ENCODE assay signal across 8 cellular contexts in the genomic region with DNA sequence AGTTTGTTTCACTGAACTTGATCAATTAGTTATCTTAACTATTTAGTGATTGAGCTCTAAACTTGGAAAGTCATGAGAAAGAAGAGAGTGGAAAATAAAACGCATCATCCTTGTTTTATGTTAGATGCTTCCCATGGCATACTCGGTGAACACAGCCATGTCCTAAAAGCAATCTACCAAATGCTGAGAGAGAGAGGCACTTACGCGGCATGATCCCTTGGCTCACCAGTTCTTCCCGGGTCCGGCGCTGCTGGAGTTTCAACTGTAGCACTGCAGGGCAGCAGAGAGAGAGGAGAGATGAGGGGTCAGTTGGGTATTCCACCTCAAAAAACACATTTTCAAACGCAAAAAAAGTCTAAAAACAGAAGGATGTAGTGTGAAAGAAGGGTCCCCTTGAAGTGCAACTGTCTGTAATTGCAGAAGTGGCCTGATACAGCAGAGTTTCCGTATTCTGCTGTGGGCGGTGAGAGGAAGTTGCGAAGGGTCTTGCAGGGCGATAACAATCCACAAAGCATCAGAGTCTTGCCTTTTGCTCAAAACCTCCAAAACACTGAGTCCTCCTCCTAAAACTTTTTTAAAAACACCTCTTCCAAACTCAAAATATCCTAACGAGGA.
DNase-seq lines count a peak whose midpoint lies in the region; ATAC-seq and TF ChIP-seq lines count a peak whose summit lies in the region.

No MANE protein-coding gene starts in this region.

- H3K27ac ChIP-seq in OCI-LY1 (ENCODE audit: low read depth, low read length, poor library complexity, severe bottlenecking): peak overlapping the region; percentile 94
- H3K27ac ChIP-seq in neuronal stem cell (replicated peaks; ENCODE audit: low read length): no peak overlapping the region

- H3K4me1 Mint-ChIP-seq in Calu3 (ENCODE audit: low read depth, unreplicated experiment): no peaks in the 10 kb centered on the region

- H3K4me3 ChIP-seq in OCI-LY1 (ENCODE audit: low read depth, low read length, poor library complexity, severe bottlenecking) (peak overlapping the region; percentile 74), neuronal stem cell (ENCODE audit: low read length in 2 of 2) (no peak overlapping the region)

- H3K36me3 ChIP-seq in OCI-LY1 (ENCODE audit: insufficient read depth, low read length) (no peaks in the 10 kb centered on the region; the same call in 1 of the 2 replicates), neuronal stem cell (replicated peaks in 1 of 2; ENCODE audit: control insufficient read depth in 2 of 2, insufficient read depth in 2 of 2, low read length in 2 of 2) (peaks cover 2 to 20% of the 10 kb centered on the region in 2 donors)

- DNase-seq in activated gamma-delta T cell treated with anti-CD3 and anti-CD28 coated beads, Interleukin-2, amount 50 U/mL, for 16 hours (ENCODE audit: low read depth): peak; percentile 24
- no peak for DNase-seq in sciatic nerve (ENCODE audit: low spot score)
- DNase-seq in neuronal stem cell (ENCODE audit: low spot score): no peak
- DNase-seq in NCI-H345 (lab: John Stamatoyannopoulos, UW): no peak
- DNase-seq in Calu3: no peak

- no peak overlapping the region for H3K4me3 Mint-ChIP-seq in Calu3 (ENCODE audit: low read depth, unreplicated experiment)

- no peak overlapping the region for H2AK5ac ChIP-seq in neuronal stem cell (ENCODE audit: low read depth, low read length)

- CTCF ChIA-PET in Calu3 (lab: Charles Lee): no interaction called here

- H3K79me1 ChIP-seq in neuronal stem cell (ENCODE audit: low read depth, low read length): no peaks in the 10 kb centered on the region

- ATAC-seq in GM18909 (IDR thresholded peaks at IDR 0.05; ENCODE audit: poor library complexity, unreplicated experiment): peak; percentile 72
- ATAC-seq in sciatic nerve: peak; percentile 57
- no peak for ATAC-seq in HG03025 (IDR thresholded peaks at IDR 0.05; ENCODE audit: low FRiP score, unreplicated experiment)

- no peak overlapping the region for H3K4ac ChIP-seq in neuronal stem cell (ENCODE audit: low read length)

- H3K9me3 ChIP-seq in OCI-LY1 (ENCODE audit: low read length): no peaks in the 10 kb centered on the region
- H3K9me3 ChIP-seq in neuronal stem cell (replicated peaks in 1 of 2; ENCODE audit: control insufficient read depth in 2 of 2, insufficient read depth in 1 of 2, low read depth in 1 of 2, low read length in 2 of 2): no peaks in the 10 kb centered on the region

- no peak overlapping the region for H2BK12ac ChIP-seq in neuronal stem cell (ENCODE audit: low read length)

- no peaks in the 10 kb centered on the region for H3K9me3 Mint-ChIP-seq in Calu3 (ENCODE audit: low read depth, unreplicated experiment)

- H3K79me2 ChIP-seq in OCI-LY1 (ENCODE audit: insufficient read depth, low read length): peaks cover 29% of the 10 kb centered on the region

- no peak overlapping the region for H2BK15ac ChIP-seq in neuronal stem cell (ENCODE audit: low read length)

- H3K36me3 Mint-ChIP-seq in Calu3 (ENCODE audit: insufficient read depth, unreplicated experiment): peaks cover 21% of the 10 kb centered on the region

- no TSS peak for BruUV-seq in Calu3 (replicated peaks; lab: Mats Ljungman, UMichigan)

- H3K4me1 ChIP-seq in OCI-LY1 (ENCODE audit: insufficient read depth, low read length, severe bottlenecking): peaks cover 52% of the 10 kb centered on the region
- no peaks in the 10 kb centered on the region for H3K4me1 ChIP-seq in neuronal stem cell (ENCODE audit: control insufficient read depth in 2 of 2, insufficient read depth in 1 of 2, low read depth in 1 of 2, low read length in 2 of 2)

- H3K9me2 ChIP-seq in OCI-LY1 (ENCODE audit: low read depth, low read length): no peaks in the 10 kb centered on the region

- no peaks in the 10 kb centered on the region for H3F3A ChIP-seq in OCI-LY1 (ENCODE audit: insufficient read depth, low read length)

- H4K91ac ChIP-seq in neuronal stem cell (ENCODE audit: low read depth, low read length, poor library complexity): no peak overlapping the region

- intact Hi-C loops in sciatic nerve (cut with DNase I) (no loop called here), Calu3 (cut with micrococcal nuclease; ENCODE audit: unreplicated experiment) (no loop called here)

- no peaks in the 10 kb centered on the region for H3K27me3 ChIP-seq in OCI-LY1 (ENCODE audit: insufficient read depth, low read length)
- H3K27me3 ChIP-seq in neuronal stem cell (ENCODE audit: control insufficient read depth in 3 of 3, insufficient read depth in 3 of 3, low read depth in 1 of 3, low read length in 3 of 3): no peaks in the 10 kb centered on the region

- H2BK120ac ChIP-seq in neuronal stem cell (ENCODE audit: low read depth, low read length): no peak overlapping the region

- H3K14ac ChIP-seq in neuronal stem cell (ENCODE audit: low read length): no peak overlapping the region

- H2AFZ ChIP-seq in OCI-LY1 (ENCODE audit: low read length) (peak overlapping the region; percentile 58), neuronal stem cell (ENCODE audit: low read length) (no peak overlapping the region)

- WGBS in neuronal stem cell (ENCODE audit: extremely low coverage in 2 of 2, insufficient read length in 2 of 2, insufficient replicate concordance in 1 of 2), 2 donors: 100% methylated on average over 1 of the region's 13 CpGs; no CpG with 5 or more reads in 1 of the 2 donors

- no peak for TF ChIP-seq CTCF in OCI-LY1 (IDR thresholded peaks at IDR 0.05; ENCODE audit: low read length)
- TF ChIP-seq CTCF in Calu3 (IDR thresholded peaks at IDR 0.05; ENCODE audit: unreplicated experiment): no peak

- H3K18ac ChIP-seq in neuronal stem cell (ENCODE audit: low read length): no peak overlapping the region

- H4K8ac ChIP-seq in neuronal stem cell (ENCODE audit: low read depth, low read length): no peak overlapping the region

- H3K27ac Mint-ChIP-seq in Calu3 (ENCODE audit: unreplicated experiment): no peak overlapping the region

- H3K9ac ChIP-seq in OCI-LY1 (ENCODE audit: low read length) (peak overlapping the region; percentile 78), neuronal stem cell (ENCODE audit: low read depth, low read length, poor library complexity) (no peak overlapping the region)

- no peaks in the 10 kb centered on the region for H3K27me3 Mint-ChIP-seq in Calu3 (ENCODE audit: unreplicated experiment)

- H3K23ac ChIP-seq in neuronal stem cell (ENCODE audit: low read depth, low read length, poor library complexity): no peak overlapping the region

- no peaks in the 10 kb centered on the region for H4K20me1 ChIP-seq in OCI-LY1 (ENCODE audit: insufficient read depth, low read length)

- no peak overlapping the region for H2BK5ac ChIP-seq in neuronal stem cell (ENCODE audit: low read length)

- peak overlapping the region; percentile 82 for H3K4me2 ChIP-seq in OCI-LY1 (ENCODE audit: low read length)
- no peak overlapping the region for H3K4me2 ChIP-seq in neuronal stem cell (ENCODE audit: insufficient read depth, low read length, poor library complexity, severe bottlenecking)
